8 cellular contexts compared by ENCODE assay signal in the genomic region with DNA sequence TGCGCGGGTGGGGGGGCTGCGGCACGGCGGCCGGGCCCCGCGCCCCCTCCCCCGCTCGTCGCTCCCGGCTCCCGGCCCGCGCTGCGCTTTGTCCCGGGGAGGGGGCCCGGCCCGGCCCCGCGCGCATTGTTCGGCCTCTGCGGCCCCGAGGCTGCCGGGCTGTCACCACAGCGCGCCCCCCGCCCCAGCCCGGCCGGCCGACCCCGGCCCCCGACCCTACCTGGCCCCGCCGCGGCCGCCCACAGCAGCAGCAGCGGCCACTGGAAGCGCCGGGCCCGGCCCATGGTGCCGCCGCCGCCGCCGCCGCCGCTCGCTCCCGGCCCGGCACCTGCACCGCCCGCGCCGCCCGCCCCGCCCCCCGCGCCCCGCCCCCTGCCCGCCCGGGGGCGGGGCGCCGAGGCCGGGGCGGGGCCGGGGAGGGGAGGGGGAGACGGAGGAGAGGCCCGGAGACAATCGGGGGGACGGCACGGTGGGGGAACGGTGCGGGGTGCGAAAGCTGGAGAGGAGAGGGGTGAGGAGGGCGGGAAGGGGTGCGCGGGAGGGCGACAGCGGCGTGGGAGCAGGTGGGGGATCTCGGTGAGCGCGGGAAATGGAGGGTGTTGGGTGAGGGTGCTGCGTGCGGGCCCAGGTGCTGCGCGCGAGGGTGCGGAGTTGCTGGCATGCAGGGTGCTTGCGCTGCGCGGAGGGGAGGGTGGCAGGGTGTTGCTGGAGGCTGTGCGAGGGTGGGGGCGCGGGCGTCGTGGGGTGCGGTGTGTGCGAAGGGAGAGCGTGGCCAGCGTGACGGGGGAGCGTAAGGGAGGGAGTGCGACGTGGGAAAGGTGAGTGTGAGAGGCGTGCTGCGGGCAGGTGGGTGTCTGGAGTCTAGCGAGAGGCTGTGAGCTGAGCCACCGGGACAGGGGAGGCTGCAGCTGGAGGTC. TPM values are rescaled to one million over a fixed set of nuclear protein-coding genes. Genes with fewer than 3 reads are reported as not detected.
DNase-seq lines count a peak whose midpoint lies in the region; ATAC-seq and TF ChIP-seq lines count a peak whose summit lies in the region.

A gene with protein sequence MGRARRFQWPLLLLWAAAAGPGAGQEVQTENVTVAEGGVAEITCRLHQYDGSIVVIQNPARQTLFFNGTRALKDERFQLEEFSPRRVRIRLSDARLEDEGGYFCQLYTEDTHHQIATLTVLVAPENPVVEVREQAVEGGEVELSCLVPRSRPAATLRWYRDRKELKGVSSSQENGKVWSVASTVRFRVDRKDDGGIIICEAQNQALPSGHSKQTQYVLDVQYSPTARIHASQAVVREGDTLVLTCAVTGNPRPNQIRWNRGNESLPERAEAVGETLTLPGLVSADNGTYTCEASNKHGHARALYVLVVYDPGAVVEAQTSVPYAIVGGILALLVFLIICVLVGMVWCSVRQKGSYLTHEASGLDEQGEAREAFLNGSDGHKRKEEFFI (minus strand): TSS at position 344 of the 917 bp plus-strand sequence. CDS start 60 bp downstream, at position 284.

- no peak for TF ChIP-seq CTCF in AG10803 (conservative IDR thresholded peaks at IDR 0.05; ENCODE audit: low read length)
- TF ChIP-seq CTCF in dorsolateral prefrontal cortex (IDR thresholded peaks at IDR 0.05 in 54 of 56, conservative IDR thresholded peaks at IDR 0.05 in 2 of 56; ENCODE audit: low read depth in 1 of 56, partially characterized antibody in 56 of 56), result no peak

- POLR2A ChIA-PET in activated CD4-positive, alpha-beta T cell treated with anti-CD3 and anti-CD28 coated beads, Interleukin-2, amount 10 ng/mL, durations not matched to agents 7 days and 5 days (lab: Charles Lee), result no interaction called here

- H3K36me3 Mint-ChIP-seq in activated CD4-positive, alpha-beta T cell treated with anti-CD3 and anti-CD28 coated beads, Interleukin-2, amount 10 ng/mL, durations not matched to agents 7 days and 5 days (ENCODE audit: low read depth), result peaks cover 2% of the 10 kb centered on the region
- H3K36me3 Mint-ChIP-seq in memory B cell, result peaks cover 5% of the 10 kb centered on the region

- peak within 1 kb of the TSS; percentile 69 for H3K27ac Mint-ChIP-seq in activated CD4-positive, alpha-beta T cell treated with anti-CD3 and anti-CD28 coated beads, Interleukin-2, amount 10 ng/mL, durations not matched to agents 7 days and 5 days
- peak within 1 kb of the TSS; percentile 76 for H3K27ac Mint-ChIP-seq in memory B cell

- intact Hi-C loops in dorsolateral prefrontal cortex (cut with DNase I), result loop anchor here (2.0 to 5.0 kb wide), 4 partner anchors 21 to 107 kb away; partner anchors contain the start of genes IRGQ (in 1 of the 2), ZNF428 (in 1 of the 2), ZNF575 (in 1 of the 2) and ZNF576 (in 1 of the 2)

- H3K4me3 ChIP-seq in AG10803 (ENCODE audit: low read length) (peak within 1 kb of the TSS; percentile 59), dorsolateral prefrontal cortex (peak within 1 kb of the TSS; percentile 36 to 79 (median 66))

- peaks cover 43% of the 10 kb centered on the region for H3K27me3 Mint-ChIP-seq in activated CD4-positive, alpha-beta T cell treated with anti-CD3 and anti-CD28 coated beads, Interleukin-2, amount 10 ng/mL, durations not matched to agents 7 days and 5 days
- H3K27me3 Mint-ChIP-seq in memory B cell, result peaks cover 34% of the 10 kb centered on the region

- ATAC-seq in memory B cell (ENCODE audit: low read depth), result peak; percentile 77
- ATAC-seq in HG03565 (IDR thresholded peaks at IDR 0.05; ENCODE audit: unreplicated experiment), result no peak

- H3K4me3 Mint-ChIP-seq in activated CD4-positive, alpha-beta T cell treated with anti-CD3 and anti-CD28 coated beads, Interleukin-2, amount 10 ng/mL, durations not matched to agents 7 days and 5 days, result peak within 1 kb of the TSS; percentile 69
- H3K4me3 Mint-ChIP-seq in memory B cell, result peak within 1 kb of the TSS; percentile 85

- H3K9me3 Mint-ChIP-seq in activated CD4-positive, alpha-beta T cell treated with anti-CD3 and anti-CD28 coated beads, Interleukin-2, amount 10 ng/mL, durations not matched to agents 7 days and 5 days, result no peaks in the 10 kb centered on the region
- no peaks in the 10 kb centered on the region for H3K9me3 Mint-ChIP-seq in memory B cell

- peak within 1 kb of the TSS; percentile 51 to 100 (median 98) for H3K27ac ChIP-seq in dorsolateral prefrontal cortex

- peaks cover 20% of the 10 kb centered on the region for H3K4me1 Mint-ChIP-seq in activated CD4-positive, alpha-beta T cell treated with anti-CD3 and anti-CD28 coated beads, Interleukin-2, amount 10 ng/mL, durations not matched to agents 7 days and 5 days
- H3K4me1 Mint-ChIP-seq in memory B cell, result peaks cover 20% of the 10 kb centered on the region

- CTCF ChIA-PET in activated CD4-positive, alpha-beta T cell treated with anti-CD3 and anti-CD28 coated beads, Interleukin-2, amount 10 ng/mL, durations not matched to agents 7 days and 5 days (lab: Charles Lee), result interaction anchor here (0.6 kb wide), 1 partner anchor 204 kb away, joined by 3 read pairs; no protein-coding TSS in a partner anchor

- DNase-seq in AG10803 (ENCODE audit: low read depth), result no peak
- DNase-seq in HuH-7 (ENCODE audit: low spot score), result peak; percentile 58
- peak; percentile 60 for DNase-seq in activated CD4-positive, alpha-beta T cell treated with anti-CD3 and anti-CD28 coated beads, Interleukin-2, amount 10 ng/mL, durations not matched to agents 7 days and 5 days
- peak in 4 of 10 donors; percentile 60 to 73 (median 66) for DNase-seq in dorsolateral prefrontal cortex
- peak in 1 of 2 donors; percentile 47 for DNase-seq in memory B cell (ENCODE audit: low spot score in 2 of 2)
- DNase-seq in stimulated activated CD8-positive, alpha-beta memory T cell treated with anti-CD3 and anti-CD28 coated beads, Interleukin-4, amount 100 ng/mL, for 48 hours, result peak; percentile 38
- no peak for DNase-seq in 8988T

- H3K27me3 ChIP-seq in dorsolateral prefrontal cortex, result no peaks in the 10 kb centered on the region

RNA-seq across cellular contexts. Expression of the gene that starts here (rescaled TPM):
- under 1 TPM; 0.12 to 0.20 TPM for total RNA-seq in activated CD4-positive, alpha-beta T cell treated with anti-CD3 and anti-CD28 coated beads, Interleukin-2, amount 10 ng/mL, durations not matched to agents 7 days and 5 days
- total RNA-seq in dorsolateral prefrontal cortex, result 100 to 1,000 TPM in 105 of 120 experiments, 10 to 100 TPM in 15; 79.5 to 239 (median 123) TPM

Comparison
In these comparisons a context has a peak if more than half of its experiments do, and no peak if none do; other contexts are left out.
1. RNA of the gene that starts here (total RNA-seq): 79.5 to 239 TPM in dorsolateral prefrontal cortex; 0.12 to 0.20 TPM in activated CD4-positive, alpha-beta T cell treated with anti-CD3 and anti-CD28 coated beads, Interleukin-2, amount 10 ng/mL, durations not matched to agents 7 days and 5 days; every median in the first group is over 10 times any median in the second.
2. Peak in DNase-seq in activated CD4-positive, alpha-beta T cell treated with anti-CD3 and anti-CD28 coated beads, Interleukin-2, amount 10 ng/mL, durations not matched to agents 7 days and 5 days; RNA of the gene not detected or under 1 TPM.
3. DNase-seq: peak in HuH-7 (single experiment) and stimulated activated CD8-positive, alpha-beta memory T cell treated with anti-CD3 and anti-CD28 coated beads, Interleukin-4, amount 100 ng/mL, for 48 hours (single experiment); none in AG10803 (single experiment) and 8988T (single experiment).